ENCODE assay signal across 1 cellular context in the genomic region with DNA sequence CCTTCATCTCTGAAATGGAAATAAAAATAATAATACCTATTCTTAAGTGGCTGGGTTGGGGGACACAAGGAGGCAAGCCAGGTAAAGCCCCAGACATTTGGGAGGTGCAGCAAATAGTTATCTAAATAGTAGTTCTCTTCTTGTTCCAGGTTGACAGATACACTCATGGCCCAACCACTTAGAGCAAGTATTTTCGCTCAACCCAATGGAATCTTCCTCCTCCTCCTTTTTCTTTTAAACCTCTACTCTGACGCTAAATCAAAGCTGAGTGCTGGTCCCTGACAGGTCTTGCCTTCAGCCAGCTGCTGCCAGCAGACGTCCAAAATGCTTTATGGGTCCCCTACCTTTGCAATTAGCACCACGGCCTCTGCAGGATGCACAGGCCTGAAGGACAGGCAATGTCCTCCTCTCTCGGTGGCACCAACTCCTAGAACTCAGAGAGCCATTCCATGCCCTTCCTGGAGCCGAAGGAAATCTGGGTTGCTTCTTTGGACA.
TF ChIP-seq lines count a peak whose summit lies in the region.

No MANE protein-coding gene starts in this region.

TF ChIP-seq in A549, 52 proteins besides CTCF, POLR2A, EP300 and RAD21 (continued from another document):
- TF ChIP-seq TFCP2L1 (CRISPR knock-in tag; IDR thresholded peaks at IDR 0.05) (no peak), POLR2AphosphoS2 (conservative IDR thresholded peaks at IDR 0.05; ENCODE audit: low read length) (no peak), BHLHE40 (IDR thresholded peaks at IDR 0.05; ENCODE audit: low read depth, low read length) (no peak), HEYL (CRISPR knock-in tag; IDR thresholded peaks at IDR 0.05) (no peak), KDM1A (IDR thresholded peaks at IDR 0.05; ENCODE audit: low read depth) (no peak), ZC3H11A (IDR thresholded peaks at IDR 0.05) (no peak), ZFP36 (IDR thresholded peaks at IDR 0.05; ENCODE audit: borderline replicate concordance, partially characterized antibody) (no peak), HOXB13 (CRISPR knock-in tag; IDR thresholded peaks at IDR 0.05; ENCODE audit: low read depth) (no peak), HDAC2 (IDR thresholded peaks at IDR 0.05) (no peak)
- TF ChIP-seq, protein P1, sequence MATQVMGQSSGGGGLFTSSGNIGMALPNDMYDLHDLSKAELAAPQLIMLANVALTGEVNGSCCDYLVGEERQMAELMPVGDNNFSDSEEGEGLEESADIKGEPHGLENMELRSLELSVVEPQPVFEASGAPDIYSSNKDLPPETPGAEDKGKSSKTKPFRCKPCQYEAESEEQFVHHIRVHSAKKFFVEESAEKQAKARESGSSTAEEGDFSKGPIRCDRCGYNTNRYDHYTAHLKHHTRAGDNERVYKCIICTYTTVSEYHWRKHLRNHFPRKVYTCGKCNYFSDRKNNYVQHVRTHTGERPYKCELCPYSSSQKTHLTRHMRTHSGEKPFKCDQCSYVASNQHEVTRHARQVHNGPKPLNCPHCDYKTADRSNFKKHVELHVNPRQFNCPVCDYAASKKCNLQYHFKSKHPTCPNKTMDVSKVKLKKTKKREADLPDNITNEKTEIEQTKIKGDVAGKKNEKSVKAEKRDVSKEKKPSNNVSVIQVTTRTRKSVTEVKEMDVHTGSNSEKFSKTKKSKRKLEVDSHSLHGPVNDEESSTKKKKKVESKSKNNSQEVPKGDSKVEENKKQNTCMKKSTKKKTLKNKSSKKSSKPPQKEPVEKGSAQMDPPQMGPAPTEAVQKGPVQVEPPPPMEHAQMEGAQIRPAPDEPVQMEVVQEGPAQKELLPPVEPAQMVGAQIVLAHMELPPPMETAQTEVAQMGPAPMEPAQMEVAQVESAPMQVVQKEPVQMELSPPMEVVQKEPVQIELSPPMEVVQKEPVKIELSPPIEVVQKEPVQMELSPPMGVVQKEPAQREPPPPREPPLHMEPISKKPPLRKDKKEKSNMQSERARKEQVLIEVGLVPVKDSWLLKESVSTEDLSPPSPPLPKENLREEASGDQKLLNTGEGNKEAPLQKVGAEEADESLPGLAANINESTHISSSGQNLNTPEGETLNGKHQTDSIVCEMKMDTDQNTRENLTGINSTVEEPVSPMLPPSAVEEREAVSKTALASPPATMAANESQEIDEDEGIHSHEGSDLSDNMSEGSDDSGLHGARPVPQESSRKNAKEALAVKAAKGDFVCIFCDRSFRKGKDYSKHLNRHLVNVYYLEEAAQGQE (IDR thresholded peaks at IDR 0.05): no peak
